Comparison of ENCODE assay signal across 8 cellular contexts in genomic region chr3:128496602-128497304, GRCh38. TPM values are rescaled to one million over a fixed set of nuclear protein-coding genes. Genes with fewer than 3 reads are reported as not detected.
A peak's percentile ranks its signal among the peaks of the same experiment; 100 is the strongest.
DNase-seq lines count a peak whose midpoint lies in the region; ATAC-seq and TF ChIP-seq lines count a peak whose summit lies in the region.

No MANE protein-coding gene starts in this region.

- peaks cover 57 to 84% of the 10 kb centered on the region in 2 donors for H3K27me3 Mint-ChIP-seq in CD8-positive, alpha-beta memory T cell

- peaks cover 36% of the 10 kb centered on the region for H3K27me3 ChIP-seq in CD8-positive, alpha-beta memory T cell (ENCODE audit: insufficient read depth, low read length, poor library complexity, severe bottlenecking)
- no peaks in the 10 kb centered on the region for H3K27me3 ChIP-seq in parathyroid adenoma (ENCODE audit: control insufficient read depth, insufficient read depth, low read length)
- peaks cover 4% of the 10 kb centered on the region; the same call in 1 of the 2 replicates for H3K27me3 ChIP-seq in SJCRH30

- H3K4me2 ChIP-seq in parathyroid adenoma (ENCODE audit: low read length), result peak overlapping the region; percentile 74

- peaks cover 8 to 26% (median 12%) of the 10 kb centered on the region in 3 donors for H3K4me1 Mint-ChIP-seq in CD8-positive, alpha-beta memory T cell

- no peak overlapping the region for H3K27ac Mint-ChIP-seq in CD8-positive, alpha-beta memory T cell

- POLR2A ChIA-PET in CD8-positive, alpha-beta memory T cell (lab: Charles Lee), result no interaction called here

- H3K27ac ChIP-seq in CD8-positive, alpha-beta memory T cell (ENCODE audit: low read depth, low read length), result no peak overlapping the region
- H3K27ac ChIP-seq in parathyroid adenoma (no peak overlapping the region), SJCRH30 (no peak overlapping the region)

- H2AFZ ChIP-seq in parathyroid adenoma, result peak overlapping the region; percentile 82

- no peaks in the 10 kb centered on the region for H3K9me3 ChIP-seq in CD8-positive, alpha-beta memory T cell (ENCODE audit: low read length)
- H3K9me3 ChIP-seq in parathyroid adenoma (ENCODE audit: control insufficient read depth, low read length) (no peaks in the 10 kb centered on the region), SJCRH30 (replicated peaks) (no peaks in the 10 kb centered on the region; the same call in 1 of the 2 replicates)

- peaks cover 3% of the 10 kb centered on the region for H3K4me1 ChIP-seq in CD8-positive, alpha-beta memory T cell (ENCODE audit: insufficient read depth, low read length)
- peaks cover 10% of the 10 kb centered on the region for H3K4me1 ChIP-seq in parathyroid adenoma
- no peaks in the 10 kb centered on the region for H3K4me1 ChIP-seq in SJCRH30

- no peak for TF ChIP-seq CTCF in parathyroid adenoma (IDR thresholded peaks at IDR 0.05)

- no peaks in the 10 kb centered on the region for H3K36me3 Mint-ChIP-seq in CD8-positive, alpha-beta memory T cell

- H3K4me3 Mint-ChIP-seq in CD8-positive, alpha-beta memory T cell, result peak overlapping the region in 6 of 7 donors; percentile 67 to 79 (median 72)

- no peak overlapping the region for H3K9ac ChIP-seq in parathyroid adenoma

- no peak overlapping the region for H3K4me3 ChIP-seq in CD8-positive, alpha-beta memory T cell (ENCODE audit: low read length)
- H3K4me3 ChIP-seq in parathyroid adenoma (ENCODE audit: low read depth, low read length), result peak overlapping the region; percentile 49
- no peak overlapping the region for H3K4me3 ChIP-seq in SJCRH30

- ATAC-seq in HG02981 (IDR thresholded peaks at IDR 0.05; ENCODE audit: unreplicated experiment), result no peak

- no peaks in the 10 kb centered on the region for H3K36me3 ChIP-seq in CD8-positive, alpha-beta memory T cell (ENCODE audit: insufficient read depth, low read length)
- H3K36me3 ChIP-seq in parathyroid adenoma (ENCODE audit: control insufficient read depth, insufficient read depth, low read length) (no peaks in the 10 kb centered on the region), SJCRH30 (no peaks in the 10 kb centered on the region)

- TF ChIP-seq POLR2A in erythroblast (IDR thresholded peaks at IDR 0.05; ENCODE audit: low read length), result no peak

- DNase-seq in CD8-positive, alpha-beta memory T cell, result peak in 1 of 5 donors; percentile 50
- DNase-seq in RPMI7951 (ENCODE audit: low read depth), result peak; percentile 49
- peak; percentile 67 to 72 for DNase-seq in erythroblast (lab: John Stamatoyannopoulos, UW)
- no peak for DNase-seq in SJCRH30
- DNase-seq in HPDE6-E6E7 (ENCODE audit: extremely low spot score), result no peak
- DNase-seq in GM19240 (ENCODE audit: insufficient read length, low spot score), result no peak

- no peaks in the 10 kb centered on the region for H3K9me3 Mint-ChIP-seq in CD8-positive, alpha-beta memory T cell

- H3K79me2 ChIP-seq in parathyroid adenoma, result no peaks in the 10 kb centered on the region

- CTCF ChIA-PET in CD8-positive, alpha-beta memory T cell (lab: Charles Lee), result interaction anchor here (0.7 to 1.8 kb wide), 5 partner anchors 14 to 179 kb away, joined by 3 to 7 read pairs (median 3); no protein-coding TSS in a partner anchor

RNA-seq across cellular contexts. Expression of gene GATA2, which starts 3.8 kb away (rescaled TPM):
- not detected for total RNA-seq in CD8-positive, alpha-beta memory T cell
- not detected for polyA plus RNA-seq in CD8-positive, alpha-beta memory T cell
- total RNA-seq in RPMI7951 (2014; rRNA removed; shearing (Covaris generic)), result 9.0 and 10.1 TPM in 2 replicates
- total RNA-seq in SJCRH30 (2014; rRNA removed; shearing (Covaris generic)), result 17.1 and 19.8 TPM in 2 replicates

RNA-seq across cellular contexts. Expression of gene DNAJB8, which starts 30.1 kb away (rescaled TPM):
- total RNA-seq in CD8-positive, alpha-beta memory T cell, result not detected
- polyA plus RNA-seq in CD8-positive, alpha-beta memory T cell, result not detected
- not detected in 2 replicates for total RNA-seq in RPMI7951 (2014; rRNA removed; shearing (Covaris generic))
- total RNA-seq in SJCRH30 (2014; rRNA removed; shearing (Covaris generic)), result not detected in 2 replicates

Comparison
In these comparisons a context has a peak if more than half of its experiments do, and no peak if none do; other contexts are left out.
1. DNase-seq: peak in RPMI7951 (single experiment) and erythroblast (2 of 2); none in SJCRH30 (0 of 2), HPDE6-E6E7 (single experiment) and GM19240 (single experiment).